Comparison of ENCODE assay signal across 8 cellular contexts in the genomic region with DNA sequence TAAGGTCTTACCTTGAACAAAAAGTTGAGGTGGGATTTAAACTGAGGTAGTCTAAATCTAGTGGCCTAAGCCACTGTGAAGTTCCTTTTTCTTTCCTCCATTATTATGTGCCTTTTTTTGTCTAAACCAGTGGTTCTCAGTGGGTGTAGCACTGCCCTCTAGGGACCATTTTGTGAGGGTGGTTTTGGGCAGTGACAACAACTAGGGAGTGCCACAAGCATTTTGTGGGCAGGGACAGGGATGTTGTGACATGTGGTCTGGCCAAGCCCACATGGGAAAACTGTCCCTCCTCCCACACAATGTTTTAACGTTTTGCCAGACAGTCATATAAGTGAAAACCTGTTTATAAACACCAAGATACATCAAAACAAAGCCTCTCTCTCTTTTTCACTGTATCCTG.
A peak's percentile ranks its signal among the peaks of the same experiment; 100 is the strongest.
DNase-seq lines count a peak whose midpoint lies in the region; ATAC-seq, FAIRE-seq and TF ChIP-seq lines count a peak whose summit lies in the region.

No MANE protein-coding gene starts in this region.

- H3K27me3 ChIP-seq in NT2/D1 (ENCODE audit: insufficient read depth, insufficient read length) (no peaks in the 10 kb centered on the region), stomach (no peaks in the 10 kb centered on the region), heart left ventricle (no peaks in the 10 kb centered on the region), gastrocnemius medialis (no peaks in the 10 kb centered on the region)

- TF ChIP-seq POLR2A in stomach (IDR thresholded peaks at IDR 0.05) (no peak), heart left ventricle (IDR thresholded peaks at IDR 0.05) (no peak), gastrocnemius medialis (IDR thresholded peaks at IDR 0.05) (no peak)

- FAIRE-seq in GM18507 (lab: Jason Lieb, UNC) = peak; percentile 77

- 26 to 58% (median 42%) methylated on average over 1 of the region's 1 CpG for WGBS in stomach, 5 donors
- 20 to 41% (median 33%) methylated on average over 1 of the region's 1 CpG for WGBS in heart left ventricle, 4 donors

- TF ChIP-seq CTCF in AG09319 (IDR thresholded peaks at IDR 0.05; ENCODE audit: low read depth, low read length) (peak; percentile 55), fibroblast of mammary gland (conservative IDR thresholded peaks at IDR 0.05; ENCODE audit: control insufficient read depth, insufficient read depth, low read depth, low read length) (peak; percentile 65), stomach (IDR thresholded peaks at IDR 0.05) (peak in 3 of 7 experiments; percentile 20 to 29 (median 22)), heart left ventricle (IDR thresholded peaks at IDR 0.05) (peak in 2 of 12 donors; percentile 8 to 9), gastrocnemius medialis (IDR thresholded peaks at IDR 0.05 in 4 of 5, conservative IDR thresholded peaks at IDR 0.05 in 1 of 5) (no peak)

- H3K9me3 ChIP-seq in NT2/D1 (ENCODE audit: insufficient read depth, low read length) (no peaks in the 10 kb centered on the region), stomach (no peaks in the 10 kb centered on the region), heart left ventricle (no peaks in the 10 kb centered on the region), gastrocnemius medialis (no peaks in the 10 kb centered on the region)

- no peak overlapping the region for H3K9ac ChIP-seq in NT2/D1 (ENCODE audit: insufficient read length, low read depth)

- H3K4me1 ChIP-seq in NT2/D1 (ENCODE audit: insufficient read depth, insufficient read length) (no peaks in the 10 kb centered on the region), stomach (peaks cover 0 to 1% (median 0%) of the 10 kb centered on the region in 4 donors), heart left ventricle (no peaks in the 10 kb centered on the region), gastrocnemius medialis (no peaks in the 10 kb centered on the region)

- H3K27ac ChIP-seq in stomach = no peak overlapping the region
- H3K27ac ChIP-seq in heart left ventricle = no peak overlapping the region
- no peak overlapping the region for H3K27ac ChIP-seq in gastrocnemius medialis

- TF ChIP-seq EP300 in stomach (IDR thresholded peaks at IDR 0.05) = no peak

- DNase-seq in AG09319 (ENCODE audit: extremely low read depth, low read depth) (peak; percentile 11), GM18507 (ENCODE audit: extremely low spot score, insufficient read length, low read depth) (peak; percentile 4), NT2/D1 (ENCODE audit: low read depth, low spot score) (peak; percentile 30), fibroblast of mammary gland (ENCODE audit: low read depth) (peak; percentile 52), stomach (peak; percentile 28), heart left ventricle (no peak), gastrocnemius medialis (no peak)

- intact Hi-C loops in stomach (cut with DNase I; ENCODE audit: low total_unique reads) (no loop called here), heart left ventricle (cut with DNase I) (loop anchor here in 1 of 10 donors (10.0 kb wide), 1 partner anchor 52 kb away; no protein-coding TSS in a partner anchor), gastrocnemius medialis (cut with DNase I; ENCODE audit: low total_unique reads) (loop anchor here (10.0 kb wide), 1 partner anchor 902 kb away; a partner anchor contains a TSS)

- in situ Hi-C loops in gastrocnemius medialis (cut with MboI; ENCODE audit: low sequenced_read_pairs in 4 of 4) = no loop called here

- no peak overlapping the region for H3K4me3 ChIP-seq in NT2/D1 (ENCODE audit: insufficient read length, low read depth)
- no peak overlapping the region for H3K4me3 ChIP-seq in fibroblast of mammary gland (ENCODE audit: control insufficient read depth, low read depth, low read length)
- no peak overlapping the region for H3K4me3 ChIP-seq in stomach
- no peak overlapping the region for H3K4me3 ChIP-seq in heart left ventricle
- no peak overlapping the region for H3K4me3 ChIP-seq in gastrocnemius medialis

- ATAC-seq in HG03108 (IDR thresholded peaks at IDR 0.05; ENCODE audit: unreplicated experiment) = peak; percentile 66
- ATAC-seq in heart left ventricle = no peak
- no peak for ATAC-seq in gastrocnemius medialis

- H3K36me3 ChIP-seq in NT2/D1 (ENCODE audit: insufficient read depth, insufficient read length, low read length) = no peaks in the 10 kb centered on the region
- no peaks in the 10 kb centered on the region for H3K36me3 ChIP-seq in stomach
- H3K36me3 ChIP-seq in heart left ventricle = no peaks in the 10 kb centered on the region
- no peaks in the 10 kb centered on the region for H3K36me3 ChIP-seq in gastrocnemius medialis

Comparison
In these comparisons a context has a peak if more than half of its experiments do, and no peak if none do; other contexts are left out.
1. DNase-seq: peak in AG09319 (single experiment), GM18507 (single experiment), NT2/D1 (single experiment), fibroblast of mammary gland (single experiment) and stomach (single experiment); none in heart left ventricle (0 of 5) and gastrocnemius medialis (0 of 2).
2. CTCF ChIP-seq: peak in AG09319 (single experiment) and fibroblast of mammary gland (single experiment); none in gastrocnemius medialis (0 of 5).